Comparison of ENCODE assay signal across 1 cellular context in the genomic region with DNA sequence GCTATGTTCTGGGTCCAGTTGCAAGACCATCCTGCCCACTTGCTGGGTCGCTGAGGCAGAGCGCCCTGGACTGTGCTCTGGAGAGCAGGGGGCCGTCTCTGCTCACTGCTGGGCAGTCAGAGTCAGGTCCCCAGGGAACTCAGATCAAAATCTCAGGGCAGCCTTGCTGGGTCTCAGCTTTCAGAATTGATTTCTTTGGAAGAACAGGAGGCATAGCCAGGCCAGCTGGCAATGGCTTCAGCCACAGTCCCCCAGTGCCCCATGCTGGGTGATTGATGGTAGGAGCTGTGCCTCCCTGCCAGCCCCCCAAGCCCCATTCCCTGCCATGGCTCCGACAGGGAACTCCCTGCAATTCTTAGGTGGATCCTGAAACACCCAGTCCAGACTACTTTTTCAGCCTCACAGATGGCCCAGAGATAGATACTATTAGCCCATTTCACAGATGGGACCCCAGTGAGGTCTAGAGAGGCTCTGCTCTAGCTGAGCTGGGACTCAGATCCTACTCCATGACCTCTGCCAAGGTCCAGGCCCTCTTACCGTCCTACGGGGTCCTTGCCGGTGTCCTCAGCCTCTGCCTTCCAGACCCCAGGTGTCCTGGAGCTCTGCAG.
TF ChIP-seq lines count a peak whose summit lies in the region.

No MANE protein-coding gene starts in this region.

TF ChIP-seq in IMR-90, 13 proteins besides CTCF, POLR2A, EP300 and RAD21:
- TF ChIP-seq MXI1 (IDR thresholded peaks at IDR 0.05; ENCODE audit: borderline replicate concordance, low read depth, low read length) (no peak), FOS (IDR thresholded peaks at IDR 0.05; ENCODE audit: low read depth, low read length) (no peak), RFX5 (IDR thresholded peaks at IDR 0.05; ENCODE audit: low read depth, low read length) (no peak), NFE2L2 (IDR thresholded peaks at IDR 0.05; ENCODE audit: low read depth, low read length) (no peak), CHD1 (IDR thresholded peaks at IDR 0.05; ENCODE audit: low read depth, low read length) (no peak), SMC3 (IDR thresholded peaks at IDR 0.05; ENCODE audit: low read depth, low read length) (no peak)
- TF ChIP-seq, protein P1, sequence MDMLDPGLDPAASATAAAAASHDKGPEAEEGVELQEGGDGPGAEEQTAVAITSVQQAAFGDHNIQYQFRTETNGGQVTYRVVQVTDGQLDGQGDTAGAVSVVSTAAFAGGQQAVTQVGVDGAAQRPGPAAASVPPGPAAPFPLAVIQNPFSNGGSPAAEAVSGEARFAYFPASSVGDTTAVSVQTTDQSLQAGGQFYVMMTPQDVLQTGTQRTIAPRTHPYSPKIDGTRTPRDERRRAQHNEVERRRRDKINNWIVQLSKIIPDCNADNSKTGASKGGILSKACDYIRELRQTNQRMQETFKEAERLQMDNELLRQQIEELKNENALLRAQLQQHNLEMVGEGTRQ (IDR thresholded peaks at IDR 0.05; ENCODE audit: low read depth, low read length), result no peak
- TF ChIP-seq, protein P2, sequence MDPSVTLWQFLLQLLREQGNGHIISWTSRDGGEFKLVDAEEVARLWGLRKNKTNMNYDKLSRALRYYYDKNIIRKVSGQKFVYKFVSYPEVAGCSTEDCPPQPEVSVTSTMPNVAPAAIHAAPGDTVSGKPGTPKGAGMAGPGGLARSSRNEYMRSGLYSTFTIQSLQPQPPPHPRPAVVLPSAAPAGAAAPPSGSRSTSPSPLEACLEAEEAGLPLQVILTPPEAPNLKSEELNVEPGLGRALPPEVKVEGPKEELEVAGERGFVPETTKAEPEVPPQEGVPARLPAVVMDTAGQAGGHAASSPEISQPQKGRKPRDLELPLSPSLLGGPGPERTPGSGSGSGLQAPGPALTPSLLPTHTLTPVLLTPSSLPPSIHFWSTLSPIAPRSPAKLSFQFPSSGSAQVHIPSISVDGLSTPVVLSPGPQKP (IDR thresholded peaks at IDR 0.05; ENCODE audit: borderline replicate concordance, low read depth, low read length), result no peak
